Comparison of ENCODE assay signal across 23 cellular contexts in genomic region chr2:163662141-163662780, GRCh38.
DNase-seq lines count a peak whose midpoint lies in the region; ATAC-seq, FAIRE-seq and TF ChIP-seq lines count a peak whose summit lies in the region.
"Had no signal": no experiment of that assay in that cellular context is flagged by ENCODE, and none has a peak within 500 bp of the region (broad histone marks: within the 10 kb centered on the region; RNA-seq: fewer than 3 reads in every experiment).

No MANE protein-coding gene starts in this region.

- H3K4me1 ChIP-seq in A549 (peaks cover 62% of the 10 kb centered on the region), IMR-90 (ENCODE audit: control insufficient read depth, insufficient read depth, low read length) (peaks cover 7% of the 10 kb centered on the region), astrocyte (ENCODE audit: insufficient read depth, low read length) (peaks cover 40% of the 10 kb centered on the region)
- H3K4me1 ChIP-seq: colonic mucosa had no signal

- H3K4me2 ChIP-seq in A549 (peak overlapping the region; percentile 16), IMR-90 (ENCODE audit: low read depth, low read length) (no peak overlapping the region; the same call in 1 of the 2 replicates), astrocyte (ENCODE audit: low read length) (peak overlapping the region; percentile 74)

- no peak overlapping the region for H3K18ac ChIP-seq in IMR-90 (ENCODE audit: low read depth, low read length)

- H3K27me3 ChIP-seq in IMR-90 (ENCODE audit: control insufficient read depth, insufficient read depth, low read length) (no peaks in the 10 kb centered on the region), astrocyte (ENCODE audit: insufficient read depth, low read length) (no peaks in the 10 kb centered on the region)
- H3K27me3 ChIP-seq: colonic mucosa had no signal

- H2AK5ac ChIP-seq in IMR-90 (ENCODE audit: low read depth, low read length), result no peak overlapping the region

- H3K79me2 ChIP-seq in astrocyte (ENCODE audit: insufficient read depth, low read length), result no peaks in the 10 kb centered on the region

- no peak overlapping the region for H4K5ac ChIP-seq in IMR-90 (ENCODE audit: low read depth, low read length)

- H3K79me1 ChIP-seq in IMR-90 (ENCODE audit: low read depth in 1 of 2, low read length in 2 of 2), result no peaks in the 10 kb centered on the region

- in situ Hi-C loops in IMR-90 (cut with MboI; ENCODE audit: low sequenced_read_pairs), result no loop called here

- TF ChIP-seq POLR2A in A549 (IDR thresholded peaks at IDR 0.05; ENCODE audit: low read length) (no peak), IMR-90 (IDR thresholded peaks at IDR 0.05; ENCODE audit: low read depth, low read length) (no peak), GM12891 (IDR thresholded peaks at IDR 0.05; ENCODE audit: low read depth, low read length) (no peak)

- dilution Hi-C loops in IMR-90 (cut with HindIII; ENCODE audit: low sequenced_read_pairs, unreplicated experiment), result no loop called here

- H3K36me3 ChIP-seq in IMR-90 (ENCODE audit: control insufficient read depth, insufficient read depth, low read length), result no peaks in the 10 kb centered on the region
- no peaks in the 10 kb centered on the region for H3K36me3 ChIP-seq in astrocyte (ENCODE audit: insufficient read depth, low read length)
- H3K36me3 ChIP-seq: colonic mucosa had no signal

- no peak overlapping the region for H2BK5ac ChIP-seq in IMR-90 (ENCODE audit: low read depth, low read length, poor library complexity, severe bottlenecking)

- TF ChIP-seq CTCF in A549 (IDR thresholded peaks at IDR 0.05) (no peak), IMR-90 (conservative IDR thresholded peaks at IDR 0.05; ENCODE audit: low read depth, low read length) (no peak), astrocyte (IDR thresholded peaks at IDR 0.05; ENCODE audit: insufficient read depth, low read depth, low read length) (no peak), glutamatergic neuron (IDR thresholded peaks at IDR 0.05; ENCODE audit: partially characterized antibody, unreplicated experiment) (no peak)

- TF ChIP-seq RAD21 in A549 (conservative IDR thresholded peaks at IDR 0.05 in 1 of 2, IDR thresholded peaks at IDR 0.05 in 1 of 2) (no peak), IMR-90 (IDR thresholded peaks at IDR 0.05; ENCODE audit: low read length) (no peak)

- WGBS in A549 (ENCODE audit: missing lambda C conversion rate), result 68% methylated on average over 4 of the region's 4 CpGs
- WGBS in IMR-90 (ENCODE audit: extremely low coverage in 2 of 2, insufficient read length in 1 of 2), 2 experiments, result 58% methylated on average over 2 of the region's 4 CpGs; no CpG with 5 or more reads in 1 of the 2 experiments

- H3K56ac ChIP-seq in IMR-90 (ENCODE audit: extremely low read depth, insufficient read depth, low read length), result no peak overlapping the region

- FAIRE-seq in A549 (lab: Jason Lieb, UNC) (no peak), astrocyte (lab: Jason Lieb, UNC) (no peak), GM12891 (lab: Jason Lieb, UNC) (no peak)
- FAIRE-seq: endometrium, K562, kidney had no signal

- H3K4me3 Mint-ChIP-seq in astrocyte (ENCODE audit: unreplicated experiment) (peak overlapping the region; percentile 18), glutamatergic neuron (ENCODE audit: unreplicated experiment) (no peak overlapping the region)

- no TSS peak for BruUV-seq in IMR-90 (replicated peaks; lab: Mats Ljungman, UMichigan)

- H3K27me3 Mint-ChIP-seq in astrocyte (ENCODE audit: low read depth, unreplicated experiment) (no peaks in the 10 kb centered on the region), glutamatergic neuron (ENCODE audit: unreplicated experiment) (no peaks in the 10 kb centered on the region)

- H3K9me1 ChIP-seq in IMR-90 (ENCODE audit: insufficient read depth, low read length), result peaks cover 2% of the 10 kb centered on the region; the same call in 1 of the 2 replicates

- H4K8ac ChIP-seq in IMR-90 (ENCODE audit: low read depth in 2 of 2, low read length in 2 of 2), result no peak overlapping the region

- no peak overlapping the region for H2AK9ac ChIP-seq in IMR-90 (replicated peaks; ENCODE audit: low read depth, low read length, poor library complexity)

- ATAC-seq in A549 (no peak), IMR-90 (ENCODE audit: low read depth) (no peak)
- ATAC-seq: K562, Right ventricle myocardium inferior had no signal

- H4K20me1 ChIP-seq in IMR-90 (ENCODE audit: insufficient read depth, low read length) (no peaks in the 10 kb centered on the region), astrocyte (ENCODE audit: insufficient read depth, low read length) (no peaks in the 10 kb centered on the region)

- peak overlapping the region; percentile 20; the same call in 1 of the 2 replicates for H2BK120ac ChIP-seq in IMR-90 (ENCODE audit: low read depth, low read length)

- H2AFZ ChIP-seq in IMR-90 (replicated peaks; ENCODE audit: low read length, poor library complexity), result no peak overlapping the region
- H2AFZ ChIP-seq in astrocyte (ENCODE audit: low read depth, low read length), result no peak overlapping the region

- no peak overlapping the region; the same call in 1 of the 2 replicates for H2BK20ac ChIP-seq in IMR-90 (ENCODE audit: low read depth, low read length)

- no peak overlapping the region for H3K23ac ChIP-seq in IMR-90 (ENCODE audit: low read depth, low read length)

- peaks cover 64% of the 10 kb centered on the region for H3K4me1 Mint-ChIP-seq in astrocyte (ENCODE audit: low read depth, unreplicated experiment)
- peaks cover 10% of the 10 kb centered on the region for H3K4me1 Mint-ChIP-seq in glutamatergic neuron (ENCODE audit: low read depth, unreplicated experiment)

- H4K91ac ChIP-seq in IMR-90 (ENCODE audit: insufficient read depth, low read depth, low read length), result no peak overlapping the region

- CTCF ChIA-PET in A549 (lab: Yijun Ruan, JAX) (no interaction called here), IMR-90 (lab: Yijun Ruan, JAX) (no interaction called here)

- H3K4ac ChIP-seq in IMR-90 (ENCODE audit: low read depth, low read length), result no peak overlapping the region

- H3K27ac ChIP-seq in A549 (peak overlapping the region; percentile 40 to 78; a peak in 4 of 6 replicates), IMR-90 (ENCODE audit: insufficient read depth, low read length) (no peak overlapping the region), astrocyte (ENCODE audit: low read depth, low read length) (peak overlapping the region; percentile 37)
- H3K27ac ChIP-seq: colonic mucosa, VCaP had no signal

- H3K9me3 Mint-ChIP-seq in astrocyte (ENCODE audit: unreplicated experiment) (peaks cover 4% of the 10 kb centered on the region), glutamatergic neuron (ENCODE audit: unreplicated experiment) (no peaks in the 10 kb centered on the region)

- H3K36me3 Mint-ChIP-seq in astrocyte (ENCODE audit: low read depth, unreplicated experiment), result peaks cover 8% of the 10 kb centered on the region
- H3K36me3 Mint-ChIP-seq in glutamatergic neuron (ENCODE audit: unreplicated experiment), result no peaks in the 10 kb centered on the region

- no peak overlapping the region for H3K14ac ChIP-seq in IMR-90 (replicated peaks; ENCODE audit: low read depth, low read length)

- DNase-seq in A549 (ENCODE audit: low read depth in 1 of 2, low spot score in 1 of 2) (no peak), IMR-90 (peak; percentile 37), astrocyte (ENCODE audit: low read depth) (peak; percentile 82), glomerular visceral epithelial cell (ENCODE audit: extremely low spot score) (peak; percentile 55), cerebellar nuclear complex (lab: John Stamatoyannopoulos, UW) (no peak), GM12891 (ENCODE audit: insufficient read length, low spot score) (no peak), T1000 (lab: John Stamatoyannopoulos, UW) (no peak), glutamatergic neuron (no peak)
- DNase-seq: activated CD4-positive, alpha-beta T cell treated with anti-CD3 and anti-CD28 coated beads, Interleukin-2, amount 50 U/mL, for 4 hours; activated gamma-delta T cell treated with Interleukin-2 at 50 U/mL for 16 hours; amygdala; colonic mucosa; DMS153; hypothalamus; kidney; midbrain; NCI-H2081 treated with DMSO at 0.1 percent for 48 hours; NCI-H510A treated with DMSO at 0.1 percent for 48 hours; T-helper 1 cell had no signal

- H3K9ac ChIP-seq in IMR-90 (ENCODE audit: low read depth, low read length) (no peak overlapping the region), astrocyte (ENCODE audit: low read length) (no peak overlapping the region)

- POLR2A ChIA-PET in A549 (lab: Yijun Ruan, JAX) (no interaction called here), IMR-90 (lab: Charles Lee; ENCODE audit: unreplicated experiment) (no interaction called here)

- H2BK15ac ChIP-seq in IMR-90 (ENCODE audit: low read depth, low read length), result no peak overlapping the region

- no peak for TF ChIP-seq EP300 in A549 (IDR thresholded peaks at IDR 0.05)

- intact Hi-C loops in IMR-90 (cut with micrococcal nuclease), result loop anchor here (10.0 kb wide), 1 partner anchor 317 kb away; no protein-coding TSS in a partner anchor

- no peak overlapping the region for H3K4me3 ChIP-seq in A549
- no peak overlapping the region for H3K4me3 ChIP-seq in IMR-90 (ENCODE audit: insufficient read depth, low read depth, low read length)
- H3K4me3 ChIP-seq in astrocyte (ENCODE audit: insufficient read depth, low read depth, low read length), result no peak overlapping the region
- H3K4me3 ChIP-seq: colonic mucosa, K562 had no signal

- no peaks in the 10 kb centered on the region for H3K9me3 ChIP-seq in A549
- no peaks in the 10 kb centered on the region for H3K9me3 ChIP-seq in IMR-90 (ENCODE audit: control insufficient read depth, insufficient read depth, low read length)
- no peaks in the 10 kb centered on the region for H3K9me3 ChIP-seq in astrocyte (ENCODE audit: insufficient read depth, low read depth, low read length)
- H3K9me3 ChIP-seq: colonic mucosa had no signal

- H3K27ac Mint-ChIP-seq in astrocyte (ENCODE audit: unreplicated experiment), result peak overlapping the region; percentile 73
- H3K27ac Mint-ChIP-seq in glutamatergic neuron (ENCODE audit: unreplicated experiment), result no peak overlapping the region

TF ChIP-seq in A549, 52 proteins besides CTCF, POLR2A, EP300 and RAD21 (continues in another document):
- no peak for TF ChIP-seq ZSCAN20 (CRISPR knock-in tag; IDR thresholded peaks at IDR 0.05)
- TF ChIP-seq EHF (CRISPR knock-in tag; IDR thresholded peaks at IDR 0.05), result no peak
- no peak for TF ChIP-seq KDM5A (IDR thresholded peaks at IDR 0.05)
- TF ChIP-seq ZC3H11A (IDR thresholded peaks at IDR 0.05), result no peak
- no peak for TF ChIP-seq JUNB (IDR thresholded peaks at IDR 0.05)
- no peak for TF ChIP-seq CEBPB (IDR thresholded peaks at IDR 0.05)

TF ChIP-seq in IMR-90, 13 proteins besides CTCF, POLR2A, EP300 and RAD21 (continues in another document):
- TF ChIP-seq SMC3 (IDR thresholded peaks at IDR 0.05; ENCODE audit: low read depth, low read length) (no peak), RCOR1 (IDR thresholded peaks at IDR 0.05; ENCODE audit: insufficient replicate concordance, low read length) (no peak), CEBPB (IDR thresholded peaks at IDR 0.05; ENCODE audit: low read depth, low read length) (no peak)

TF ChIP-seq in GM12891, 5 proteins besides CTCF, POLR2A, EP300 and RAD21 (continues in another document):
- TF ChIP-seq POLR2AphosphoS5 (IDR thresholded peaks at IDR 0.05; ENCODE audit: low read depth, low read length) (no peak), PAX5 (IDR thresholded peaks at IDR 0.05; ENCODE audit: insufficient read depth, low read length, severe bottlenecking) (no peak), TAF1 (IDR thresholded peaks at IDR 0.05; ENCODE audit: low read depth, low read length) (no peak), POU2F2 (IDR thresholded peaks at IDR 0.05; ENCODE audit: low read depth, low read length) (no peak)

Comparison
In these comparisons a context has a peak if more than half of its experiments do, and no peak if none do; other contexts are left out.
1. DNase-seq: peak in IMR-90 (single experiment), astrocyte (single experiment) and glomerular visceral epithelial cell (single experiment); none in A549 (0 of 2), cerebellar nuclear complex (0 of 2), GM12891 (single experiment), T1000 (single experiment) and glutamatergic neuron (single experiment).